In genomic region chr3:53630547-53630946, GRCh38 we compare ENCODE assay signal across 1 cellular context.
TF ChIP-seq lines count a peak whose summit lies in the region.

No MANE protein-coding gene starts in this region.

TF ChIP-seq in A549, 52 proteins besides CTCF, POLR2A, EP300 and RAD21 (continued from another document):
- TF ChIP-seq BCL3 (IDR thresholded peaks at IDR 0.05) (no peak), HDAC2 (IDR thresholded peaks at IDR 0.05) (no peak), TFCP2L1 (CRISPR knock-in tag; IDR thresholded peaks at IDR 0.05) (no peak), EHF (CRISPR knock-in tag; IDR thresholded peaks at IDR 0.05) (no peak), CBX2 (IDR thresholded peaks at IDR 0.05; ENCODE audit: borderline replicate concordance, low read depth) (no peak), SREBF2 (IDR thresholded peaks at IDR 0.05) (no peak), CBX8 (IDR thresholded peaks at IDR 0.05) (no peak), PHF8 (IDR thresholded peaks at IDR 0.05; ENCODE audit: borderline replicate concordance, low read depth) (no peak), ZC3H11A (IDR thresholded peaks at IDR 0.05) (no peak), NFE2L2 (conservative IDR thresholded peaks at IDR 0.05; ENCODE audit: low read length) (no peak), JUNB (IDR thresholded peaks at IDR 0.05) (no peak)
